ENCODE assay signal across 9 cellular contexts in genomic region chr1:93081716-93082115, GRCh38. TPM values are rescaled to one million over a fixed set of nuclear protein-coding genes. Genes with fewer than 3 reads are reported as not detected.
DNase-seq lines count a peak whose midpoint lies in the region; ATAC-seq and TF ChIP-seq lines count a peak whose summit lies in the region.
"Had no signal": no experiment of that assay in that cellular context is flagged by ENCODE, and none has a peak within 500 bp of the region (broad histone marks: within the 10 kb centered on the region; RNA-seq: fewer than 3 reads in every experiment).

No MANE protein-coding gene starts in this region.

- no peaks in the 10 kb centered on the region; the same call in 1 of the 2 replicates for H3K4me1 ChIP-seq in GM23338 (ENCODE audit: insufficient read depth)

- H3K4me3 ChIP-seq in GM23338 (peak overlapping the region; percentile 86), WI38 (ENCODE audit: low read depth, low read length) (peak overlapping the region; percentile 97)

- H3K36me3 Mint-ChIP-seq in GM23338 (ENCODE audit: low read depth) = peaks cover 62% of the 10 kb centered on the region

- H3K79me2 ChIP-seq in GM23338 (replicated peaks; ENCODE audit: insufficient read depth) = peaks cover 76% of the 10 kb centered on the region

- H4K20me1 ChIP-seq in GM23338 (replicated peaks; ENCODE audit: insufficient read depth) = peaks cover 55% of the 10 kb centered on the region

- peaks cover 19% of the 10 kb centered on the region for H3K36me3 ChIP-seq in GM23338 (ENCODE audit: insufficient read depth)

- peak overlapping the region; percentile 95 for H3K4me3 Mint-ChIP-seq in GM23338

- H3K9me3 Mint-ChIP-seq in GM23338 = peaks cover 17% of the 10 kb centered on the region

- no peaks in the 10 kb centered on the region for H3K27me3 ChIP-seq in GM23338 (ENCODE audit: insufficient read depth)

- in situ Hi-C loops in G401 (cut with HindIII; ENCODE audit: low sequenced_read_pairs) = no loop called here

- no peak overlapping the region for H2AFZ ChIP-seq in GM23338

- DNase-seq in A172 (ENCODE audit: low spot score) (peak; percentile 19), GM23338 (ENCODE audit: low spot score) (no peak), hepatic stellate cell (ENCODE audit: low spot score) (peak; percentile 69), DMS153 treated with DMSO at 0.1 percent for 48 hours (lab: John Stamatoyannopoulos, UW; ENCODE audit: unreplicated experiment) (no peak), G401 (ENCODE audit: low spot score) (no peak), NCI-H1105 (lab: John Stamatoyannopoulos, UW) (no peak)
- DNase-seq: NCI-H2029 treated with DMSO at 0.1 percent for 48 hours had no signal

- no peak overlapping the region for H3K27ac Mint-ChIP-seq in GM23338

- H3K4me2 ChIP-seq in GM23338 = peak overlapping the region; percentile 88

- H3K27ac ChIP-seq in GM23338 (ENCODE audit: low read depth) = no peak overlapping the region

- H3K27me3 Mint-ChIP-seq in GM23338 (ENCODE audit: insufficient read depth, low read depth, poor library complexity) = peaks cover 3% of the 10 kb centered on the region

- H3K4me1 Mint-ChIP-seq in GM23338 = peaks cover 10% of the 10 kb centered on the region; the same call in 2 of the 3 replicates

- no peak for TF ChIP-seq CTCF in GM23338 (conservative IDR thresholded peaks at IDR 0.05; ENCODE audit: low read depth in 2 of 2)
- no peak for TF ChIP-seq CTCF in WI38 (IDR thresholded peaks at IDR 0.05; ENCODE audit: low read depth, low read length)

- ATAC-seq in GM23338 = no peak
- no peak for ATAC-seq in GM21576 (IDR thresholded peaks at IDR 0.05; ENCODE audit: unreplicated experiment)

- no peaks in the 10 kb centered on the region for H3F3A ChIP-seq in GM23338 (replicated peaks; ENCODE audit: low read depth)

- 0 out of 2 replicates have a peak, but pooled peaks cover 4% of the 10 kb centered on the region for H3K9me2 ChIP-seq in GM23338 (ENCODE audit: insufficient read depth)

TF ChIP-seq in GM23338, 12 proteins besides CTCF, POLR2A, EP300 and RAD21:
- TF ChIP-seq CREB1 (CRISPR knock-in tag; IDR thresholded peaks at IDR 0.05; ENCODE audit: low read depth) (no peak), EZH2 (IDR thresholded peaks at IDR 0.05; ENCODE audit: low read depth, unreplicated experiment) (no peak), ETS1 (IDR thresholded peaks at IDR 0.05) (no peak), POLR2AphosphoS5 (IDR thresholded peaks at IDR 0.05; ENCODE audit: low read depth) (no peak), NANOG (IDR thresholded peaks at IDR 0.05; ENCODE audit: borderline replicate concordance) (no peak)

RNA-seq across cellular contexts. Expression of gene MTF2, which starts 2.6 kb away (rescaled TPM):
- 12.2 and 30.7 TPM in 2 replicates for total RNA-seq in A172 (2014; rRNA removed; shearing (Covaris generic))
- total RNA-seq in GM23338 (2014; rRNA removed; shearing (Covaris generic)) = 77.2 and 82.1 TPM in 2 replicates
- polyA plus RNA-seq in GM23338 (2016; fragmentation: Nextera tagmentation; extraction: Ambion mirVana) = 105 and 133 TPM in 2 replicates
- 26.1 and 33.2 TPM in 2 replicates for total RNA-seq in G401 (2014; rRNA removed; shearing (Covaris generic))

Comparison
In these comparisons a context has a peak if more than half of its experiments do, and no peak if none do; other contexts are left out.
1. DNase-seq: peak in A172 (single experiment) and hepatic stellate cell (single experiment); none in GM23338 (single experiment), DMS153 treated with DMSO at 0.1 percent for 48 hours (single experiment), G401 (single experiment) and NCI-H1105 (single experiment).